In genomic region chr1:67552336-67552759, GRCh38 we compare ENCODE assay signal across 17 cellular contexts.
DNase-seq lines count a peak whose midpoint lies in the region; ATAC-seq, FAIRE-seq and TF ChIP-seq lines count a peak whose summit lies in the region.
"Had no signal": no experiment of that assay in that cellular context is flagged by ENCODE, and none has a peak within 500 bp of the region (broad histone marks: within the 10 kb centered on the region; RNA-seq: fewer than 3 reads in every experiment).

No MANE protein-coding gene starts in this region.

- no peaks in the 10 kb centered on the region for H3K4me1 ChIP-seq in breast epithelium
- H3K4me1 ChIP-seq in GM12878 (ENCODE audit: control insufficient read depth, insufficient read depth, low read length) = no peaks in the 10 kb centered on the region

- ATAC-seq in GM12878 = peak; percentile 71
- ATAC-seq in left lobe of liver = peak; percentile 89
- no peak for ATAC-seq in activated naive CD4-positive, alpha-beta T cell treated with anti-CD3 and anti-CD28 coated beads, Interleukin-2, amount 50 U/mL, for 72 hours

- BruUV-seq in MCF 10A (replicated peaks; lab: Mats Ljungman, UMichigan) (no TSS peak), GM12878 (replicated peaks; lab: Mats Ljungman, UMichigan) (no TSS peak)

- no peak for TF ChIP-seq CTCF in MCF 10A (IDR thresholded peaks at IDR 0.05; ENCODE audit: unreplicated experiment)
- no peak for TF ChIP-seq CTCF in breast epithelium (IDR thresholded peaks at IDR 0.05)
- TF ChIP-seq CTCF in GM12878 (IDR thresholded peaks at IDR 0.05 in 2 of 3, conservative IDR thresholded peaks at IDR 0.05 in 1 of 3; ENCODE audit: control insufficient read depth in 2 of 3, extremely low read depth in 1 of 3, insufficient read depth in 1 of 3, low read depth in 3 of 3, low read length in 3 of 3) = no peak

- H3K27me3 ChIP-seq in breast epithelium = no peaks in the 10 kb centered on the region
- no peaks in the 10 kb centered on the region; a peak in 1 of 4 replicates for H3K27me3 ChIP-seq in GM12878 (replicated peaks in 1 of 2; ENCODE audit: control insufficient read depth in 2 of 2, insufficient read depth in 2 of 2, low read length in 1 of 2)
- H3K27me3 ChIP-seq: SJSA1 had no signal

- H3K9ac ChIP-seq in GM12878 (ENCODE audit: control insufficient read depth, insufficient read depth, low read length) = no peak overlapping the region

- no peaks in the 10 kb centered on the region for H3K9me3 Mint-ChIP-seq in MCF 10A (ENCODE audit: unreplicated experiment)
- no peaks in the 10 kb centered on the region for H3K9me3 Mint-ChIP-seq in activated CD4-positive, alpha-beta T cell treated with anti-CD3 and anti-CD28 coated beads, Interleukin-2, amount 10 ng/mL, durations not matched to agents 24 days and 14 days
- no peaks in the 10 kb centered on the region for H3K9me3 Mint-ChIP-seq in activated naive CD4-positive, alpha-beta T cell treated with anti-CD3 and anti-CD28 coated beads, Interleukin-2, amount 50 U/mL, for 72 hours
- H3K9me3 Mint-ChIP-seq: activated CD4-positive, alpha-beta memory T cell treated with anti-CD3 and anti-CD28 coated beads for 36 hours; activated T-helper 1 cell treated with anti-CD3 and anti-CD28 coated beads, Interleukin-12 subunit alpha, Interleukin-12 subunit beta, Interleukin-2, Interleukin-4 antibody, amounts not matched to agents 30 ng/mL and 10 ng/mL and 1 ng/mL, durations not matched to agents 14 hours and 24 hours and 36 hours had no signal

- H4K20me1 ChIP-seq in GM12878 (ENCODE audit: control insufficient read depth, insufficient read depth) = no peaks in the 10 kb centered on the region

- FAIRE-seq in GM12878 (lab: Jason Lieb, UNC) = no peak
- FAIRE-seq: A204.1, colon had no signal

- H3K27me3 Mint-ChIP-seq in MCF 10A (ENCODE audit: insufficient read depth, unreplicated experiment) = no peaks in the 10 kb centered on the region
- peaks cover 13% of the 10 kb centered on the region for H3K27me3 Mint-ChIP-seq in activated CD4-positive, alpha-beta T cell treated with anti-CD3 and anti-CD28 coated beads, Interleukin-2, amount 10 ng/mL, durations not matched to agents 24 days and 14 days

- TF ChIP-seq RAD21 in GM12878 (IDR thresholded peaks at IDR 0.05; ENCODE audit: insufficient read depth, low read depth, low read length) = no peak

- H3K79me2 ChIP-seq in GM12878 (ENCODE audit: control insufficient read depth, insufficient read depth, low read length) = no peaks in the 10 kb centered on the region

- H3K36me3 ChIP-seq in breast epithelium (no peaks in the 10 kb centered on the region), GM12878 (ENCODE audit: control insufficient read depth in 2 of 2, insufficient read depth in 2 of 2, low read length in 1 of 2) (no peaks in the 10 kb centered on the region)
- H3K36me3 ChIP-seq: SJSA1 had no signal

- H3K36me3 Mint-ChIP-seq in MCF 10A (ENCODE audit: insufficient read depth, unreplicated experiment) = no peaks in the 10 kb centered on the region
- H3K36me3 Mint-ChIP-seq in activated CD4-positive, alpha-beta T cell treated with anti-CD3 and anti-CD28 coated beads, Interleukin-2, amount 10 ng/mL, durations not matched to agents 24 days and 14 days (ENCODE audit: low read depth) = no peaks in the 10 kb centered on the region
- H3K36me3 Mint-ChIP-seq in activated naive CD4-positive, alpha-beta T cell treated with anti-CD3 and anti-CD28 coated beads, Interleukin-2, amount 50 U/mL, for 72 hours = peaks cover 0 to 5% of the 10 kb centered on the region in 2 donors
- H3K36me3 Mint-ChIP-seq: activated CD4-positive, alpha-beta memory T cell treated with anti-CD3 and anti-CD28 coated beads for 36 hours had no signal

- 6% methylated on average over 3 of the region's 3 CpGs for WGBS in GM12878 (ENCODE audit: insufficient coverage, insufficient replicate concordance, low lambda C conversion rate, missing lambda C conversion rate)

- POLR2A ChIA-PET in MCF 10A (lab: Yijun Ruan, JAX) = interaction anchor here (0.6 to 1.9 kb wide), 5 partner anchors 11 to 355 kb away, joined by 3 to 7 read pairs (median 3); partner anchors contain the start of gene GADD45A
- POLR2A ChIA-PET in GM12878 (lab: Charles Lee) = interaction anchor here (0.6 kb wide), 1 partner anchor 208 kb away, joined by 3 read pairs; no protein-coding TSS in a partner anchor

- no peak for TF ChIP-seq POLR2A in breast epithelium (IDR thresholded peaks at IDR 0.05)
- no peak for TF ChIP-seq POLR2A in GM12878 (IDR thresholded peaks at IDR 0.05; ENCODE audit: low read depth, low read length)

- H3K4me3 ChIP-seq in breast epithelium (no peak overlapping the region), GM12878 (no peak overlapping the region)
- H3K4me3 ChIP-seq: psoas muscle, SJSA1 had no signal

- DNase-seq in MCF 10A (ENCODE audit: unreplicated experiment) (peak; percentile 50), breast epithelium (ENCODE audit: low spot score in 2 of 2) (no peak), GM12878 (ENCODE audit: low read depth, low spot score) (no peak), left lobe of liver (ENCODE audit: low spot score) (peak; percentile 95), posterior cingulate gyrus (no peak), GF-D8 (lab: John Stamatoyannopoulos, UW) (no peak)
- no peak for DNase-seq in activated CD4-positive, alpha-beta T cell treated with anti-CD3 and anti-CD28 coated beads, Interleukin-2, amount 10 ng/mL, durations not matched to agents 24 days and 14 days
- DNase-seq in activated naive CD4-positive, alpha-beta T cell treated with anti-CD3 and anti-CD28 coated beads, Interleukin-2, amount 50 U/mL, for 72 hours (ENCODE audit: low spot score in 2 of 2) = no peak
- DNase-seq: activated CD4-positive, alpha-beta memory T cell treated with anti-CD3 and anti-CD28 coated beads for 36 hours; kidney glomerular epithelial cell; NCI-H1092 treated with DMSO at 0.1 percent for 48 hours; psoas muscle; substantia nigra had no signal

- H3K4me3 Mint-ChIP-seq in MCF 10A (ENCODE audit: unreplicated experiment) = no peak overlapping the region
- H3K4me3 Mint-ChIP-seq in activated CD4-positive, alpha-beta T cell treated with anti-CD3 and anti-CD28 coated beads, Interleukin-2, amount 10 ng/mL, durations not matched to agents 24 days and 14 days = no peak overlapping the region
- H3K4me3 Mint-ChIP-seq: activated CD4-positive, alpha-beta memory T cell treated with anti-CD3 and anti-CD28 coated beads for 36 hours; activated T-helper 1 cell treated with anti-CD3 and anti-CD28 coated beads, Interleukin-12 subunit alpha, Interleukin-12 subunit beta, Interleukin-2, Interleukin-4 antibody, amounts not matched to agents 30 ng/mL and 10 ng/mL and 1 ng/mL, durations not matched to agents 14 hours and 24 hours and 36 hours had no signal

- H3K4me2 ChIP-seq in GM12878 (ENCODE audit: control insufficient read depth, insufficient read depth) = no peak overlapping the region

- CTCF ChIA-PET in MCF 10A (lab: Yijun Ruan, JAX) (interaction anchor here (0.6 to 2.8 kb wide), 11 partner anchors 10 to 247 kb away, joined by 3 to 19 read pairs (median 4); no protein-coding TSS in a partner anchor), GM12878 (lab: Yijun Ruan, JAX) (interaction anchor here (0.6 to 2.9 kb wide), 10 partner anchors 8 to 569 kb away, joined by 3 to 20 read pairs (median 4); no protein-coding TSS in a partner anchor)

- H2AFZ ChIP-seq in GM12878 (ENCODE audit: control insufficient read depth, low read depth, low read length) = no peak overlapping the region

- SMC1A ChIA-PET in GM12878 (lab: Charles Lee; ENCODE audit: uncharacterized antibody, unreplicated experiment) = interaction anchor here (0.6 to 3.1 kb wide), 7 partner anchors 9 to 295 kb away, joined by 3 to 10 read pairs (median 3); no protein-coding TSS in a partner anchor

- H3K27ac ChIP-seq in breast epithelium (no peak overlapping the region), GM12878 (ENCODE audit: control insufficient read depth, insufficient read depth) (no peak overlapping the region)
- H3K27ac ChIP-seq: psoas muscle, SJSA1 had no signal

- H3K27ac Mint-ChIP-seq in MCF 10A (ENCODE audit: low read depth, unreplicated experiment) = no peak overlapping the region
- no peak overlapping the region for H3K27ac Mint-ChIP-seq in activated CD4-positive, alpha-beta T cell treated with anti-CD3 and anti-CD28 coated beads, Interleukin-2, amount 10 ng/mL, durations not matched to agents 24 days and 14 days
- no peak overlapping the region for H3K27ac Mint-ChIP-seq in activated naive CD4-positive, alpha-beta T cell treated with anti-CD3 and anti-CD28 coated beads, Interleukin-2, amount 50 U/mL, for 72 hours
- H3K27ac Mint-ChIP-seq: activated CD4-positive, alpha-beta memory T cell treated with anti-CD3 and anti-CD28 coated beads for 36 hours; activated T-helper 1 cell treated with anti-CD3 and anti-CD28 coated beads, Interleukin-12 subunit alpha, Interleukin-12 subunit beta, Interleukin-2, Interleukin-4 antibody, amounts not matched to agents 30 ng/mL and 10 ng/mL and 1 ng/mL, durations not matched to agents 14 hours and 24 hours and 36 hours had no signal

- in situ Hi-C loops in GM12878 (cut with MboI) = no loop called here

- no peaks in the 10 kb centered on the region for H3K9me3 ChIP-seq in breast epithelium
- no peaks in the 10 kb centered on the region for H3K9me3 ChIP-seq in GM12878 (replicated peaks; ENCODE audit: control insufficient read depth, insufficient read depth, low read length)
- H3K9me3 ChIP-seq: psoas muscle, SJSA1 had no signal

- peaks cover 6% of the 10 kb centered on the region for H3K4me1 Mint-ChIP-seq in MCF 10A (ENCODE audit: insufficient read depth, unreplicated experiment)
- H3K4me1 Mint-ChIP-seq in activated CD4-positive, alpha-beta T cell treated with anti-CD3 and anti-CD28 coated beads, Interleukin-2, amount 10 ng/mL, durations not matched to agents 24 days and 14 days = no peaks in the 10 kb centered on the region

- TF ChIP-seq EP300 in GM12878 (IDR thresholded peaks at IDR 0.05; ENCODE audit: borderline replicate concordance in 1 of 2, control insufficient read depth in 1 of 2, low read depth in 2 of 2, low read length in 2 of 2) = no peak

- RAD21 ChIA-PET in GM12878 (lab: Charles Lee; ENCODE audit: unreplicated experiment) = interaction anchor here (0.6 to 2.0 kb wide), 8 partner anchors 9 to 216 kb away, joined by 3 to 10 read pairs (median 3); no protein-coding TSS in a partner anchor

- intact Hi-C loops in MCF 10A (cut with micrococcal nuclease) (no loop called here), breast epithelium (cut with DNase I; ENCODE audit: low total_unique reads) (no loop called here), GM12878 (cut with micrococcal nuclease; ENCODE audit: unreplicated experiment) (no loop called here), posterior cingulate gyrus (cut with DNase I) (no loop called here)
- intact Hi-C loops in activated CD4-positive, alpha-beta T cell treated with anti-CD3 and anti-CD28 coated beads, Interleukin-2, amount 10 ng/mL, durations not matched to agents 24 days and 14 days (cut with micrococcal nuclease) = no loop called here

Comparison
In these comparisons a context has a peak if more than half of its experiments do, and no peak if none do; other contexts are left out.
1. DNase-seq: peak in MCF 10A (single experiment) and left lobe of liver (single experiment); none in breast epithelium (0 of 2), GM12878 (single experiment), posterior cingulate gyrus (0 of 10), activated CD4-positive, alpha-beta T cell treated with anti-CD3 and anti-CD28 coated beads, Interleukin-2, amount 10 ng/mL, durations not matched to agents 24 days and 14 days (single experiment), GF-D8 (single experiment) and activated naive CD4-positive, alpha-beta T cell treated with anti-CD3 and anti-CD28 coated beads, Interleukin-2, amount 50 U/mL, for 72 hours (0 of 2).
2. ATAC-seq: peak in GM12878 (single experiment) and left lobe of liver (single experiment); none in activated naive CD4-positive, alpha-beta T cell treated with anti-CD3 and anti-CD28 coated beads, Interleukin-2, amount 50 U/mL, for 72 hours (0 of 2).